ENCODE assay signal across 8 cellular contexts in genomic region chr19:12794196-12794921, GRCh38. TPM values are rescaled to one million over a fixed set of nuclear protein-coding genes. Genes with fewer than 3 reads are reported as not detected.
DNase-seq lines count a peak whose midpoint lies in the region; ATAC-seq and TF ChIP-seq lines count a peak whose summit lies in the region.

No MANE protein-coding gene starts in this region.

- peak overlapping the region; percentile 94 for H3K4me3 ChIP-seq in AG09309 (ENCODE audit: control insufficient read depth, low read depth, low read length)
- H3K4me3 ChIP-seq in IMR-90 (ENCODE audit: insufficient read depth, low read depth, low read length), result peak overlapping the region; percentile 39

- H3K4me2 ChIP-seq in IMR-90 (ENCODE audit: low read depth, low read length), result peak overlapping the region; percentile 72

- peaks cover 9% of the 10 kb centered on the region for H3K4me1 ChIP-seq in IMR-90 (ENCODE audit: control insufficient read depth, insufficient read depth, low read length)

- DNase-seq in AG09309 (ENCODE audit: low read depth) (no peak), IMR-90 (peak; percentile 62), caudate nucleus (lab: John Stamatoyannopoulos, UW) (no peak), myocyte (ENCODE audit: low read depth) (peak; percentile 38)
- no peak for DNase-seq in effector CD4-positive, alpha-beta T cell
- no peak for DNase-seq in activated CD8-positive, alpha-beta memory T cell treated with anti-CD3 and anti-CD28 coated beads, Interleukin-2, amount 50 U/mL, for 4 hours
- no peak for DNase-seq in activated CD4-positive, alpha-beta T cell treated with anti-CD3 and anti-CD28 coated beads for 48 hours

- H3K14ac ChIP-seq in IMR-90 (replicated peaks; ENCODE audit: low read depth, low read length), result peak overlapping the region; percentile 81

- H3K79me1 ChIP-seq in IMR-90 (ENCODE audit: low read depth in 1 of 2, low read length in 2 of 2), result peaks cover 0 to 27% of the 10 kb centered on the region in 2 experiments; a peak in 2 of 4 replicates

- H3K27me3 ChIP-seq in IMR-90 (ENCODE audit: control insufficient read depth, insufficient read depth, low read length), result no peaks in the 10 kb centered on the region

- H4K5ac ChIP-seq in IMR-90 (ENCODE audit: low read depth, low read length), result peak overlapping the region; percentile 61

- no peak for TF ChIP-seq CTCF in AG09309 (IDR thresholded peaks at IDR 0.05; ENCODE audit: control insufficient read depth, insufficient read depth, low read depth, low read length, missing control alignments)
- TF ChIP-seq CTCF in IMR-90 (conservative IDR thresholded peaks at IDR 0.05; ENCODE audit: low read depth, low read length), result no peak

- no peaks in the 10 kb centered on the region for H3K9me3 ChIP-seq in IMR-90 (ENCODE audit: control insufficient read depth, insufficient read depth, low read length)

- H2BK5ac ChIP-seq in IMR-90 (ENCODE audit: low read depth, low read length, poor library complexity, severe bottlenecking), result peak overlapping the region; percentile 91

- H2BK15ac ChIP-seq in IMR-90 (ENCODE audit: low read depth, low read length), result peak overlapping the region; percentile 51; the same call in 1 of the 3 replicates

- in situ Hi-C loops in IMR-90 (cut with MboI; ENCODE audit: low sequenced_read_pairs), result loop anchor here (25.0 kb wide), 1 partner anchor 1043 kb away; no protein-coding TSS in a partner anchor

- H2BK20ac ChIP-seq in IMR-90 (ENCODE audit: low read depth, low read length), result peak overlapping the region; percentile 69; the same call in 1 of the 2 replicates

- peak overlapping the region; percentile 81 for H2AK5ac ChIP-seq in IMR-90 (ENCODE audit: low read depth, low read length)

- H3K9ac ChIP-seq in IMR-90 (ENCODE audit: low read depth, low read length), result peak overlapping the region; percentile 35

- TF ChIP-seq POLR2A in IMR-90 (IDR thresholded peaks at IDR 0.05; ENCODE audit: low read depth, low read length), result peak; percentile 79

- H2AFZ ChIP-seq in IMR-90 (replicated peaks; ENCODE audit: low read length, poor library complexity), result peak overlapping the region; percentile 91

- intact Hi-C loops in IMR-90 (cut with micrococcal nuclease), result no loop called here

- H3K18ac ChIP-seq in IMR-90 (ENCODE audit: low read depth, low read length), result peak overlapping the region; percentile 56

- H3K4ac ChIP-seq in IMR-90 (ENCODE audit: low read depth, low read length), result peak overlapping the region; percentile 75

- peaks cover 20% of the 10 kb centered on the region for H4K20me1 ChIP-seq in IMR-90 (ENCODE audit: insufficient read depth, low read length)

- CTCF ChIA-PET in IMR-90 (lab: Yijun Ruan, JAX), result interaction anchor here (0.5 to 2.6 kb wide), 5 partner anchors 16 to 392 kb away, joined by 3 to 23 read pairs (median 5); no protein-coding TSS in a partner anchor

- 97% methylated on average over 3 of the region's 6 CpGs; no CpG with 5 or more reads in 1 of the 2 experiments for WGBS in IMR-90 (ENCODE audit: extremely low coverage in 2 of 2, insufficient read length in 1 of 2), 2 experiments

- peak overlapping the region; percentile 99 for H2AK9ac ChIP-seq in IMR-90 (replicated peaks; ENCODE audit: low read depth, low read length, poor library complexity)

- H3K27ac ChIP-seq in IMR-90 (ENCODE audit: insufficient read depth, low read length) (peak overlapping the region; percentile 80), caudate nucleus (ENCODE audit: low read depth, low read length) (peak overlapping the region; percentile 97)

- POLR2A ChIA-PET in IMR-90 (lab: Charles Lee; ENCODE audit: unreplicated experiment), result interaction anchor here (0.6 to 1.5 kb wide), 2 partner anchors 16 to 28 kb away, joined by 3 to 13 read pairs; no protein-coding TSS in a partner anchor

- H2BK120ac ChIP-seq in IMR-90 (ENCODE audit: low read depth, low read length), result peak overlapping the region; percentile 79

- H3K36me3 ChIP-seq in IMR-90 (ENCODE audit: control insufficient read depth, insufficient read depth, low read length), result peaks cover under 1% of the 10 kb centered on the region; the same call in 1 of the 2 replicates

- TF ChIP-seq RAD21 in IMR-90 (IDR thresholded peaks at IDR 0.05; ENCODE audit: low read length), result no peak

- H3K23ac ChIP-seq in IMR-90 (ENCODE audit: low read depth, low read length), result peak overlapping the region; percentile 66

- H4K91ac ChIP-seq in IMR-90 (ENCODE audit: insufficient read depth, low read depth, low read length), result peak overlapping the region; percentile 73

- peak overlapping the region; percentile 43 to 85 for H4K8ac ChIP-seq in IMR-90 (ENCODE audit: low read depth in 2 of 2, low read length in 2 of 2)

- H3K56ac ChIP-seq in IMR-90 (ENCODE audit: extremely low read depth, insufficient read depth, low read length), result peak overlapping the region; percentile 52

- H3K9me1 ChIP-seq in IMR-90 (ENCODE audit: insufficient read depth, low read length), result no peaks in the 10 kb centered on the region; the same call in 1 of the 2 replicates

- no TSS peak for BruUV-seq in IMR-90 (replicated peaks; lab: Mats Ljungman, UMichigan)

- no peak for ATAC-seq in IMR-90 (ENCODE audit: low read depth)
- no peak for ATAC-seq in HG02571 (IDR thresholded peaks at IDR 0.05; ENCODE audit: unreplicated experiment)

- dilution Hi-C loops in IMR-90 (cut with HindIII; ENCODE audit: low sequenced_read_pairs, unreplicated experiment), result no loop called here

TF ChIP-seq in IMR-90, 13 proteins besides CTCF, POLR2A, EP300 and RAD21:
- no peak for TF ChIP-seq USF2 (IDR thresholded peaks at IDR 0.05; ENCODE audit: low read depth, low read length)
- peak; percentile 37; the same call in 1 of the 2 replicates for TF ChIP-seq CHD1 (IDR thresholded peaks at IDR 0.05; ENCODE audit: low read depth, low read length)
- no peak for TF ChIP-seq ELK1 (IDR thresholded peaks at IDR 0.05; ENCODE audit: borderline replicate concordance, low read depth, low read length)
- TF ChIP-seq SMC3 (IDR thresholded peaks at IDR 0.05; ENCODE audit: low read depth, low read length), result no peak
- TF ChIP-seq NFE2L2 (IDR thresholded peaks at IDR 0.05; ENCODE audit: low read depth, low read length), result no peak; the same call in none of the 2 replicates
- peak; percentile 1; the same call in 1 of the 2 replicates for TF ChIP-seq FOS (IDR thresholded peaks at IDR 0.05; ENCODE audit: low read depth, low read length)
- TF ChIP-seq MAZ (IDR thresholded peaks at IDR 0.05; ENCODE audit: borderline replicate concordance, low read depth, low read length), result no peak
- TF ChIP-seq MAFK (IDR thresholded peaks at IDR 0.05; ENCODE audit: low read depth, low read length), result no peak
- no peak for TF ChIP-seq BHLHE40 (IDR thresholded peaks at IDR 0.05; ENCODE audit: low read depth, low read length)
- no peak for TF ChIP-seq RFX5 (IDR thresholded peaks at IDR 0.05; ENCODE audit: low read depth, low read length)
- peak; percentile 57 for TF ChIP-seq CEBPB (IDR thresholded peaks at IDR 0.05; ENCODE audit: low read depth, low read length)
- TF ChIP-seq RCOR1 (IDR thresholded peaks at IDR 0.05; ENCODE audit: insufficient replicate concordance, low read length), result no peak
- TF ChIP-seq MXI1 (IDR thresholded peaks at IDR 0.05; ENCODE audit: borderline replicate concordance, low read depth, low read length), result no peak

RNA-seq across cellular contexts. Expression of gene JUNB, which starts 3.1 kb away (rescaled TPM):
- total RNA-seq in IMR-90 (2012; rRNA removed), result 20.8 and 32.8 TPM in 2 replicates
- 109 and 141 TPM in 2 replicates for polyA plus RNA-seq in IMR-90 (2012; rRNA removed)
- polyA plus RNA-seq in IMR-90 (2012; cell fraction: cytosol; rRNA removed), result 306 and 706 TPM in 2 replicates
- polyA plus RNA-seq in IMR-90 (2012; cell fraction: nucleus; rRNA removed; ENCODE audit: low replicate concordance), result 702 and 1,034 TPM in 2 replicates
- total RNA-seq in myocyte, result 84.4 and 96.5 TPM in 2 replicates
- 94.3 TPM for polyA plus RNA-seq in myocyte (2012)

RNA-seq across cellular contexts. Expression of gene PRDX2, which starts 7.2 kb away (rescaled TPM):
- 351 and 371 TPM in 2 replicates for total RNA-seq in IMR-90 (2012; rRNA removed)
- 378 and 383 TPM in 2 replicates for polyA plus RNA-seq in IMR-90 (2012; rRNA removed)
- 593 and 596 TPM in 2 replicates for polyA plus RNA-seq in IMR-90 (2012; cell fraction: cytosol; rRNA removed)
- polyA plus RNA-seq in IMR-90 (2012; cell fraction: nucleus; rRNA removed; ENCODE audit: low replicate concordance), result 149 and 228 TPM in 2 replicates
- total RNA-seq in myocyte, result 109 and 130 TPM in 2 replicates
- 51.9 TPM for polyA plus RNA-seq in myocyte (2012)

RNA-seq across cellular contexts. Expression of gene THSD8, which starts 7.5 kb away (rescaled TPM):
- total RNA-seq in IMR-90 (2012; rRNA removed) (not detected in 2 replicates), myocyte (not detected in 2 replicates)
- 0.68 and 0.90 TPM in 2 replicates for polyA plus RNA-seq in IMR-90 (2012; rRNA removed)
- polyA plus RNA-seq in IMR-90 (2012; cell fraction: cytosol; rRNA removed), result not detected in 2 replicates
- 0.73 TPM in 1 of 2 replicates, not detected in the other for polyA plus RNA-seq in IMR-90 (2012; cell fraction: nucleus; rRNA removed; ENCODE audit: low replicate concordance)
- polyA plus RNA-seq in myocyte (2012), result 2.3 TPM

RNA-seq across cellular contexts. Expression of gene RNASEH2A, which starts 12.0 kb away (rescaled TPM):
- 44.6 and 45.5 TPM in 2 replicates for total RNA-seq in IMR-90 (2012; rRNA removed)
- polyA plus RNA-seq in IMR-90 (2012; rRNA removed), result 34.9 and 39.4 TPM in 2 replicates
- polyA plus RNA-seq in IMR-90 (2012; cell fraction: cytosol; rRNA removed), result 25.7 and 52.6 TPM in 2 replicates
- polyA plus RNA-seq in IMR-90 (2012; cell fraction: nucleus; rRNA removed; ENCODE audit: low replicate concordance), result 20.0 and 25.4 TPM in 2 replicates
- total RNA-seq in myocyte, result 3.5 and 4.3 TPM in 2 replicates
- polyA plus RNA-seq in myocyte (2012), result 8.4 TPM

RNA-seq across cellular contexts. Expression of gene HOOK2, which starts 19.0 kb away (rescaled TPM):
- 7.5 and 8.1 TPM in 2 replicates for total RNA-seq in IMR-90 (2012; rRNA removed)
- 11.0 and 21.6 TPM in 2 replicates for polyA plus RNA-seq in IMR-90 (2012; rRNA removed)
- 8.9 and 9.7 TPM in 2 replicates for polyA plus RNA-seq in IMR-90 (2012; cell fraction: cytosol; rRNA removed)
- 97.7 and 107 TPM in 2 replicates for polyA plus RNA-seq in IMR-90 (2012; cell fraction: nucleus; rRNA removed; ENCODE audit: low replicate concordance)
- 39.6 and 49.9 TPM in 2 replicates for total RNA-seq in myocyte
- 30.7 TPM for polyA plus RNA-seq in myocyte (2012)

Comparison
In these comparisons a context has a peak if more than half of its experiments do, and no peak if none do; other contexts are left out.
1. DNase-seq: peak in IMR-90 (single experiment) and myocyte (single experiment); none in AG09309 (single experiment), caudate nucleus (0 of 61), effector CD4-positive, alpha-beta T cell (single experiment), activated CD8-positive, alpha-beta memory T cell treated with anti-CD3 and anti-CD28 coated beads, Interleukin-2, amount 50 U/mL, for 4 hours (single experiment) and activated CD4-positive, alpha-beta T cell treated with anti-CD3 and anti-CD28 coated beads for 48 hours (single experiment).